In the genomic region with DNA sequence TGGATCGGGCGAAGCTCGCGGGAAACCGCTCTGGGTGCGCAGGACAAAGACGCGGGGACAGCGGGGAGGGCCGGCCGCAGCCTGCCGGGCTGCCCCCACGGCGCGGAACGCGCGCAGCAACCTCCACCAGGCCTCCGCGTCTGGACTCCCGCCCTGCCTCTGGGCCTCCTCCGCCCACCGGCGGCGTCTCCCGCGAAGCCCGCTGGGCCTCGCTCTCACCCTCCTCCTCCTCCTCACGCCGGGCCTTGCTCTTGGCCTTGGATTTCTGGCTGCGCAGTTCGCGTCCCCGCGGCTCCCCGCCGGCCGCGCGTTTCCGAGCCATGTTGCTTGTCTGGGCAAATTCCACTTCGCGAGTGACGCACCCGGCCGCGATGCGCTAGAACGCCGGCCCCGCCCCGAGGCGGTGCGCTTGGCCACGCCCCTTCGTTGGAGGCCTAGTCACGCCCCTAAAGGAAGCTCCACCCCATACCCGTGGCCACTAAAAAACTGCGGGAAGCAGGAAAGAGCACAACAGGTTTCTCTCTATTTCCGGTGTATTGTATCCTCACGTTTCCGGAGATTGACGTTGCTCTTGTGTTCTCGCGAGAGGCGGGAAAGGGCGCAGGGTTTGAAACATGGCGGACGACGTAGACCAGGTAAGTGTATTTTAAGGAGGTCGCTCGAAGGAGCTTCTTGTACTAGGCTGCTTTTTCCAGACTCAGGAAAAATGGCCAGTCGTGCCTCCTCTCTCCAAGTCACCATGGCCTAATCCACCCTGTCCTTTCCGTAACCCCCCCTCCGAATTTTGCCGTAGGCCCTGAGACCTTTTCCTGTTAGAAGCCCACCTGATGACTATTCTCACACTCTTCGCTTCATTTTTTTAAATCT, we compare ENCODE assay signal across 8 cellular contexts. TPM values are rescaled to one million over a fixed set of nuclear protein-coding genes. Genes with fewer than 3 reads are reported as not detected.
DNase-seq lines count a peak whose midpoint lies in the region; ATAC-seq, FAIRE-seq and TF ChIP-seq lines count a peak whose summit lies in the region.

A gene (plus strand): TSS at position 571 of the 867 bp plus-strand sequence. CDS start 44 bp downstream, at position 615.
A gene (minus strand): TSS at position 355 of the 867 bp plus-strand sequence. CDS start 33 bp downstream, at position 322.

- H3K4me3 ChIP-seq in OCI-LY3 (ENCODE audit: low read length) (peak within 1 kb of the TSS; percentile 93), mesodermal cell (ENCODE audit: extremely low read depth, insufficient read depth, low read length, poor library complexity, severe bottlenecking) (peak within 1 kb of the TSS; percentile 89)

- H3K27me3 ChIP-seq in OCI-LY3 (ENCODE audit: low read depth, low read length) = no peaks in the 10 kb centered on the region

- H3K4me1 ChIP-seq in OCI-LY3 (ENCODE audit: low read length) (peaks cover 28% of the 10 kb centered on the region), mesodermal cell (ENCODE audit: control insufficient read depth, insufficient read depth, low read length, poor library complexity, severe bottlenecking) (peaks cover 12% of the 10 kb centered on the region)

- DNase-seq in D341Med (ENCODE audit: low spot score) (peak; percentile 97), HuH-7 (ENCODE audit: low spot score) (peak; percentile 97)
- peak; percentile 98 for DNase-seq in activated CD8-positive, alpha-beta memory T cell treated with anti-CD3 and anti-CD28 coated beads, Interleukin-2, amount 50 U/mL, for 48 hours
- DNase-seq in stimulated activated CD8-positive, alpha-beta memory T cell treated with anti-CD3 and anti-CD28 coated beads, Interleukin-15, amount 100 ng/mL, for 4 hours (ENCODE audit: low read depth in 2 of 2) = peak; percentile 94

- ATAC-seq in GM21515 (IDR thresholded peaks at IDR 0.05; ENCODE audit: unreplicated experiment) = peak; percentile 91

- no peak for TF ChIP-seq CTCF in OCI-LY3 (IDR thresholded peaks at IDR 0.05; ENCODE audit: low read depth, low read length)

- H3K36me3 ChIP-seq in OCI-LY3 (replicated peaks; ENCODE audit: low read depth, low read length) (peaks cover 26% of the 10 kb centered on the region), mesodermal cell (ENCODE audit: control insufficient read depth, insufficient read depth, low read length) (peaks cover 24% of the 10 kb centered on the region)

- peak within 1 kb of the TSS; percentile 90 for H3K4me2 ChIP-seq in OCI-LY3 (ENCODE audit: low read length)

- 0% methylated on average over 65 to 69 of the region's 78 CpGs for WGBS in mesodermal cell (ENCODE audit: insufficient coverage in 2 of 2), 2 experiments

- peak within 1 kb of the TSS; percentile 90 for H3K9ac ChIP-seq in OCI-LY3 (ENCODE audit: low read length)

- H3K27ac ChIP-seq in OCI-LY3 (ENCODE audit: low read length) (peak within 1 kb of the TSS; percentile 50), mesodermal cell (ENCODE audit: low read depth, low read length, severe bottlenecking) (peak within 1 kb of the TSS; percentile 93)

- H2AFZ ChIP-seq in OCI-LY3 (ENCODE audit: low read depth, low read length) = peak within 1 kb of the TSS; percentile 87

- FAIRE-seq in endometrium (lab: Jason Lieb, UNC) = peak; percentile 98

- peaks cover 84% of the 10 kb centered on the region for H3K79me2 ChIP-seq in OCI-LY3 (ENCODE audit: low read length)

- peaks cover 11% of the 10 kb centered on the region; the same call in 1 of the 2 replicates for H4K20me1 ChIP-seq in OCI-LY3 (ENCODE audit: insufficient read depth, low read length)

- H3K9me3 ChIP-seq in OCI-LY3 (ENCODE audit: insufficient read depth, low read length) (no peaks in the 10 kb centered on the region), mesodermal cell (ENCODE audit: control insufficient read depth, low read length) (no peaks in the 10 kb centered on the region)

RNA-seq across cellular contexts. Expression of the first gene that starts in this region (rescaled TPM):
- 20.9 TPM for polyA plus RNA-seq in mesodermal cell (2013, experiment 1 of 2)
- polyA plus RNA-seq in mesodermal cell (2013, experiment 2 of 2) = 24.4 TPM

RNA-seq across cellular contexts. Expression of the second gene that starts in this region (rescaled TPM):
- 40.8 TPM for polyA plus RNA-seq in mesodermal cell (2013, experiment 1 of 2)
- 42.1 TPM for polyA plus RNA-seq in mesodermal cell (2013, experiment 2 of 2)

Comparison
In these comparisons a context has a peak if more than half of its experiments do, and no peak if none do; other contexts are left out.
1. Peak in every context shown above with its lines: DNase-seq, ATAC-seq, H3K4me3 ChIP-seq and H3K27ac ChIP-seq.